ENCODE assay signal across 8 cellular contexts in the genomic region with DNA sequence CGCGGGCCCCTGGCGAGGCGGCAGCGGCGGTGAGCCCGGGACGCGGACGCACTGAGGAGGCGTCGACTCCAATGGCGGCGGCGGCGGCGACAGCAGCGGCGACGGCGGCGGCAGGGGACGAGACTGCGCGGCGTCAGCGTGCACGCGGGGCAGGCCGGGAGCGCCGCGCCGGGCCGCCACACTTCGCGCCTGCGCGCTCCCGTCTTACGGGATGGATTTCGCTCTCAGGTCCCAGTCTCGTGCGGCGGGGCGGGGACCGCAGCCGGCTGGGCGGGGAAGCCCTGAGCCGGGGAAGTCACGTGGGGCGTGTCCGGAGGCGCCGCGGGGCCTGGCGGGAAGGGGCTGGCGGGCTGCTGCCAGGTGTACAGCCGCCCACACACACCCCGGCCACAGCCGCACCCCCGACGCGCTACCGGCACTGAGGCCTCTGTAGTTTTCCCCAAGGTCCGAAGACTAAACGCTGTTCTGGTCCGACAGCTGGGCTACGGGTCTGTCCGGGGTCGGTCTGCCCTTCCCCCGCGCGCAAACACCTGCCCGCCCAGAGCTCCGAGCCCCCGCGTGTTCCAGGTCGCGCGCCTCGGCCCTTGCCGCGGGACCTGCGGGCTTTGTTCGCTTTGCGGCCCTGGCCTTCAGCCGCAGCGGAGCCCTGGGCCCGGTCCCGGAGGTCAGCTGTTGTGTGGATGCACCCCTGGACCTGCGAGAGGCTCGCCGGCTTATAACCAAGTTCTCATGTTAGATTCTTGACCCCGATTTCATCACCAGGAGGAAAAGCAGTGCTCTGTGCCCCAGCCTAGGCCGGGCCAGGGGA. TPM values are rescaled to one million over a fixed set of nuclear protein-coding genes. Genes with fewer than 3 reads are reported as not detected.
DNase-seq lines count a peak whose midpoint lies in the region; ATAC-seq, FAIRE-seq and TF ChIP-seq lines count a peak whose summit lies in the region.

A gene (minus strand): TSS at position 91 of the 808 bp plus-strand sequence. CDS start 239 bp downstream, outside the sequence.

- no peak for TF ChIP-seq CTCF in RWPE1 (conservative IDR thresholded peaks at IDR 0.05; ENCODE audit: low read depth)
- no peak for TF ChIP-seq CTCF in fibroblast of mammary gland (conservative IDR thresholded peaks at IDR 0.05; ENCODE audit: control insufficient read depth, insufficient read depth, low read depth, low read length)
- TF ChIP-seq CTCF in natural killer cell (IDR thresholded peaks at IDR 0.05) = no peak

- peak; percentile 93 for DNase-seq in EL
- DNase-seq in H54 (ENCODE audit: insufficient read length, low spot score) = peak; percentile 99
- peak; percentile 97 for DNase-seq in LoVo (ENCODE audit: low spot score)
- peak; percentile 100 for DNase-seq in RWPE1 (ENCODE audit: low spot score)
- peak; percentile 86 for DNase-seq in fibroblast of mammary gland (ENCODE audit: low read depth)
- peak; percentile 94 for DNase-seq in natural killer cell
- peak; percentile 87 to 95 (median 92) for DNase-seq in stimulated activated naive CD4-positive, alpha-beta T cell (lab: John Stamatoyannopoulos, UW)

- intact Hi-C loops in natural killer cell (cut with micrococcal nuclease) = loop anchor here (2.0 kb wide), 1 partner anchor 57 kb away; a partner anchor contains a TSS

- peak; percentile 79 for TF ChIP-seq POLR2A in H54 (IDR thresholded peaks at IDR 0.05; ENCODE audit: low read depth, low read length)

- H3K4me3 ChIP-seq in fibroblast of mammary gland (ENCODE audit: control insufficient read depth, low read depth, low read length) = peak within 1 kb of the TSS; percentile 77

- H3K4me1 Mint-ChIP-seq in activated T-helper 17 cell treated with anti-CD3 and anti-CD28 coated beads, Interleukin-2, amount 50 U/mL, for 72 hours = peaks cover 19% of the 10 kb centered on the region
- peaks cover 42 to 48% of the 10 kb centered on the region in 2 donors for H3K4me1 Mint-ChIP-seq in natural killer cell

- H3K4me3 Mint-ChIP-seq in activated T-helper 17 cell treated with anti-CD3 and anti-CD28 coated beads, Interleukin-2, amount 50 U/mL, for 72 hours = peak within 1 kb of the TSS; percentile 95
- H3K4me3 Mint-ChIP-seq in natural killer cell = peak within 1 kb of the TSS; percentile 90

- CTCF ChIA-PET in RWPE1 (lab: Yijun Ruan, JAX) = interaction anchor here (0.7 to 5.2 kb wide), 6 partner anchors 7 to 111 kb away, joined by 3 to 46 read pairs (median 4); no protein-coding TSS in a partner anchor

- peaks cover 42% of the 10 kb centered on the region for H3K36me3 Mint-ChIP-seq in activated T-helper 17 cell treated with anti-CD3 and anti-CD28 coated beads, Interleukin-2, amount 50 U/mL, for 72 hours (ENCODE audit: low read depth)
- no peaks in the 10 kb centered on the region for H3K36me3 Mint-ChIP-seq in natural killer cell

- POLR2A ChIA-PET in RWPE1 (lab: Yijun Ruan, JAX; ENCODE audit: low non-redundant PET) = no interaction called here

- H3K27me3 Mint-ChIP-seq in activated T-helper 17 cell treated with anti-CD3 and anti-CD28 coated beads, Interleukin-2, amount 50 U/mL, for 72 hours = peaks cover 3% of the 10 kb centered on the region
- peaks cover 0 to 10% of the 10 kb centered on the region in 2 donors for H3K27me3 Mint-ChIP-seq in natural killer cell (ENCODE audit: low read depth in 2 of 2)

- ATAC-seq in activated T-helper 17 cell treated with anti-CD3 and anti-CD28 coated beads, Interleukin-2, amount 50 U/mL, for 72 hours (replicated peaks) = peak; percentile 96
- ATAC-seq in natural killer cell = peak; percentile 92 to 96 (median 93)

- no peaks in the 10 kb centered on the region for H3K9me3 Mint-ChIP-seq in activated T-helper 17 cell treated with anti-CD3 and anti-CD28 coated beads, Interleukin-2, amount 50 U/mL, for 72 hours
- no peaks in the 10 kb centered on the region for H3K9me3 Mint-ChIP-seq in natural killer cell

- H3K27ac ChIP-seq in RWPE1 = peak within 1 kb of the TSS; percentile 78

- FAIRE-seq in H54 (lab: Jason Lieb, UNC) = no peak

- peak within 1 kb of the TSS; percentile 94 for H3K27ac Mint-ChIP-seq in activated T-helper 17 cell treated with anti-CD3 and anti-CD28 coated beads, Interleukin-2, amount 50 U/mL, for 72 hours
- peak within 1 kb of the TSS; percentile 85 to 90 for H3K27ac Mint-ChIP-seq in natural killer cell

RNA-seq across cellular contexts. Expression of the gene that starts here (rescaled TPM):
- 10 to 100 TPM; 23.7 to 40.3 TPM for total RNA-seq in activated T-helper 17 cell treated with anti-CD3 and anti-CD28 coated beads, Interleukin-2, amount 50 U/mL, for 72 hours
- 10 to 100 TPM; 39.1 to 43.1 (median 41.0) TPM for total RNA-seq in natural killer cell

Comparison
In these comparisons a context has a peak if more than half of its experiments do, and no peak if none do; other contexts are left out.
1. Peak in every context shown above with its lines: DNase-seq, ATAC-seq, H3K4me3 ChIP-seq and H3K27ac ChIP-seq.